29 cellular contexts compared by ENCODE assay signal in genomic region chr6:112227411-112227810, GRCh38. TPM values are rescaled to one million over a fixed set of nuclear protein-coding genes. Genes with fewer than 3 reads are reported as not detected.
DNase-seq lines count a peak whose midpoint lies in the region; ATAC-seq and TF ChIP-seq lines count a peak whose summit lies in the region.
"Had no signal": no experiment of that assay in that cellular context is flagged by ENCODE, and none has a peak within 500 bp of the region (broad histone marks: within the 10 kb centered on the region; RNA-seq: fewer than 3 reads in every experiment).

No MANE protein-coding gene starts in this region.

- POLR2A ChIA-PET in SK-N-SH (lab: Yijun Ruan, JAX) = no interaction called here

- no peak for TF ChIP-seq CTCF in SK-N-SH (IDR thresholded peaks at IDR 0.05)
- no peak for TF ChIP-seq CTCF in epithelial cell of esophagus (IDR thresholded peaks at IDR 0.05; ENCODE audit: insufficient read depth, low read depth, low read length, missing control alignments)
- no peak for TF ChIP-seq CTCF in osteoblast (IDR thresholded peaks at IDR 0.05; ENCODE audit: extremely low read depth, low read depth, low read length)
- no peak for TF ChIP-seq CTCF in upper lobe of right lung (IDR thresholded peaks at IDR 0.05)

- H2AFZ ChIP-seq in SK-N-SH (ENCODE audit: low read depth) = peak overlapping the region; percentile 52; the same call in 1 of the 2 replicates
- H2AFZ ChIP-seq in osteoblast (ENCODE audit: low read length) = no peak overlapping the region

- peak overlapping the region in 1 of 2 experiments; percentile 21; a peak in 1 of 4 replicates for H3K27ac ChIP-seq in SK-N-SH (ENCODE audit: low read depth in 2 of 2, low read length in 1 of 2)
- peak overlapping the region; percentile 27 for H3K27ac ChIP-seq in osteoblast (ENCODE audit: low read depth, low read length)
- peak overlapping the region; percentile 17 for H3K27ac ChIP-seq in upper lobe of right lung
- H3K27ac ChIP-seq: ovary, SK-N-MC had no signal

- ATAC-seq in SK-N-SH treated with all-trans-retinoic acid at 6 μM for 48 hours (no peak), upper lobe of right lung (no peak), HG02610 (IDR thresholded peaks at IDR 0.05; ENCODE audit: unreplicated experiment) (no peak)
- ATAC-seq: activated T-cell treated with anti-CD3 and anti-CD28 coated beads, Interleukin-2, amount 50 U/mL, for 4 hours; naive thymus-derived CD4-positive, alpha-beta T cell; stimulated activated memory B cell treated with anti-CD40 and anti-IgM and Interleukin-4, amounts not matched to agents 10 μg/mL and 1 μg/mL and 100 μg/mL, for 72 hours had no signal

- peaks cover 24 to 30% of the 10 kb centered on the region in 2 experiments for H3K4me1 ChIP-seq in SK-N-SH (ENCODE audit: control insufficient read depth in 1 of 2, insufficient read depth in 2 of 2, low read depth in 1 of 2, low read length in 1 of 2)
- peaks cover 70% of the 10 kb centered on the region for H3K4me1 ChIP-seq in osteoblast (ENCODE audit: insufficient read depth, low read length)
- H3K4me1 ChIP-seq in upper lobe of right lung = peaks cover 37% of the 10 kb centered on the region
- H3K4me1 ChIP-seq: BE2C had no signal

- 50% methylated on average over 2 of the region's 2 CpGs for WGBS in SK-N-SH (ENCODE audit: low lambda C conversion rate)

- intact Hi-C loops in upper lobe of right lung (cut with DNase I) = no loop called here

- H4K20me1 ChIP-seq in SK-N-SH (ENCODE audit: insufficient read depth) (no peaks in the 10 kb centered on the region), osteoblast (ENCODE audit: insufficient read depth, low read length) (no peaks in the 10 kb centered on the region)

- no peak for TF ChIP-seq EP300 in SK-N-SH (IDR thresholded peaks at IDR 0.05; ENCODE audit: borderline replicate concordance in 1 of 2, low read depth in 1 of 2, low read length in 1 of 2)

- H3K4me2 ChIP-seq in SK-N-SH = no peak overlapping the region
- no peak overlapping the region for H3K4me2 ChIP-seq in osteoblast (ENCODE audit: insufficient read depth, low read length)

- H3F3A ChIP-seq in SK-N-SH (replicated peaks; ENCODE audit: insufficient read depth) = peaks cover 23% of the 10 kb centered on the region

- no peak for DNase-seq in SK-N-SH
- peak; percentile 57 for DNase-seq in epithelial cell of esophagus (ENCODE audit: low read depth)
- no peak for DNase-seq in osteoblast (ENCODE audit: insufficient read length, low spot score, missing footprints)
- no peak for DNase-seq in upper lobe of right lung
- no peak for DNase-seq in NCI-H69 (lab: John Stamatoyannopoulos, UW)
- no peak for DNase-seq in H7
- DNase-seq: 8988T; activated CD4-positive, CD25-positive, alpha-beta regulatory T cell; activated CD8-positive, alpha-beta memory T cell treated with anti-CD3 and anti-CD28 coated beads for 24 hours; activated naive CD4-positive, alpha-beta T cell treated with anti-CD3 and anti-CD28 coated beads for 36 hours; activated T-cell treated with anti-CD3 and anti-CD28 coated beads, Interleukin-2, amount 50 U/mL, for 4 hours; BE2C; cerebellar nuclear complex; effector memory CD4-positive, alpha-beta T cell; H9; hypothalamus; naive thymus-derived CD4-positive, alpha-beta T cell; NCI-H1092 treated with DMSO at 0.1 percent for 48 hours; NCI-H2029; NCI-H345; ovary; Peyer's patch; stimulated activated CD4-positive, alpha-beta T cell treated with anti-CD3 and anti-CD28 coated beads, Interleukin-1b, Interleukin-23, amount 100 ng/mL, for 48 hours; T-helper 9 cell; trophoblast cell had no signal

- H3K27me3 ChIP-seq in SK-N-SH (ENCODE audit: insufficient read depth) (no peaks in the 10 kb centered on the region), osteoblast (ENCODE audit: insufficient read depth, low read length) (no peaks in the 10 kb centered on the region), upper lobe of right lung (no peaks in the 10 kb centered on the region), H7 (ENCODE audit: control insufficient read depth, insufficient read depth, low read length) (no peaks in the 10 kb centered on the region)
- H3K27me3 ChIP-seq: BE2C, ovary, Peyer's patch had no signal

- H3K79me2 ChIP-seq in SK-N-SH (ENCODE audit: insufficient read depth) = no peaks in the 10 kb centered on the region
- H3K79me2 ChIP-seq in osteoblast (ENCODE audit: insufficient read depth, low read length) = peaks cover 61% of the 10 kb centered on the region

- H3K9ac ChIP-seq in SK-N-SH = no peak overlapping the region

- no peak overlapping the region for H3K4me3 ChIP-seq in SK-N-SH (ENCODE audit: low read depth in 2 of 2, low read length in 1 of 2)
- no peak overlapping the region for H3K4me3 ChIP-seq in epithelial cell of esophagus (ENCODE audit: low read length)
- no peak overlapping the region for H3K4me3 ChIP-seq in osteoblast (ENCODE audit: insufficient read depth, low read length)
- H3K4me3 ChIP-seq in upper lobe of right lung = no peak overlapping the region
- H3K4me3 ChIP-seq in H7 (ENCODE audit: insufficient read depth, low read depth, low read length) = no peak overlapping the region
- H3K4me3 ChIP-seq: ovary, Peyer's patch, SK-N-MC had no signal

- H3K9me3 ChIP-seq in SK-N-SH (no peaks in the 10 kb centered on the region), osteoblast (ENCODE audit: low read depth, low read length) (no peaks in the 10 kb centered on the region), upper lobe of right lung (no peaks in the 10 kb centered on the region)
- H3K9me3 ChIP-seq: BE2C, ovary, Peyer's patch had no signal

- H3K9me2 ChIP-seq in SK-N-SH = no peaks in the 10 kb centered on the region

- CTCF ChIA-PET in SK-N-SH (lab: Yijun Ruan, JAX) = interaction anchor here (1.2 kb wide), 1 partner anchor 14 kb away, joined by 3 read pairs; no protein-coding TSS in a partner anchor

- no peaks in the 10 kb centered on the region for H3K36me3 ChIP-seq in SK-N-SH (replicated peaks in 1 of 2; ENCODE audit: control insufficient read depth in 1 of 2, insufficient read depth in 2 of 2, low read length in 1 of 2)
- peaks cover 29% of the 10 kb centered on the region for H3K36me3 ChIP-seq in osteoblast (ENCODE audit: insufficient read depth, low read length)
- H3K36me3 ChIP-seq in upper lobe of right lung = no peaks in the 10 kb centered on the region
- no peaks in the 10 kb centered on the region for H3K36me3 ChIP-seq in H7 (replicated peaks; ENCODE audit: control insufficient read depth, insufficient read depth, low read length)
- H3K36me3 ChIP-seq: BE2C, ovary, Peyer's patch had no signal

- TF ChIP-seq RAD21 in SK-N-SH (IDR thresholded peaks at IDR 0.05; ENCODE audit: low read length) = no peak

TF ChIP-seq in SK-N-SH, 30 proteins besides CTCF, POLR2A, EP300 and RAD21 (continues in another document):
- no peak for TF ChIP-seq MXI1 (IDR thresholded peaks at IDR 0.05; ENCODE audit: low read depth, low read length)
- TF ChIP-seq FOSL2 (IDR thresholded peaks at IDR 0.05; ENCODE audit: borderline replicate concordance, low read depth) = no peak
- TF ChIP-seq USF1 (IDR thresholded peaks at IDR 0.05; ENCODE audit: borderline replicate concordance, low read depth) = no peak
- TF ChIP-seq JUND (IDR thresholded peaks at IDR 0.05) = no peak
- TF ChIP-seq MAX (IDR thresholded peaks at IDR 0.05; ENCODE audit: low read depth) = no peak

TF ChIP-seq in SK-N-SH treated with all-trans-retinoic acid at 6 μM for 48 hours, 23 proteins besides CTCF, POLR2A, EP300 and RAD21:
- no peak for TF ChIP-seq CREB5 (CRISPR knock-in tag; IDR thresholded peaks at IDR 0.05; ENCODE audit: low read depth)
- TF ChIP-seq ZNF70 (CRISPR knock-in tag; IDR thresholded peaks at IDR 0.05) = no peak
- TF ChIP-seq PPARA (CRISPR knock-in tag; IDR thresholded peaks at IDR 0.05; ENCODE audit: borderline replicate concordance) = no peak
- no peak for TF ChIP-seq RARB (CRISPR knock-in tag; IDR thresholded peaks at IDR 0.05)
- no peak for TF ChIP-seq CSRNP3 (CRISPR knock-in tag; IDR thresholded peaks at IDR 0.05)
- TF ChIP-seq ZNF8 (CRISPR knock-in tag; IDR thresholded peaks at IDR 0.05) = no peak
- TF ChIP-seq TOX (CRISPR knock-in tag; IDR thresholded peaks at IDR 0.05; ENCODE audit: borderline replicate concordance) = no peak

RNA-seq across cellular contexts. Expression of gene LAMA4, which starts 27.0 kb away (rescaled TPM):
- 9.4 and 10.5 TPM in 2 replicates for polyA plus RNA-seq in SK-N-SH (2012; rRNA removed)
- 6.9 and 7.5 TPM in 2 replicates for polyA plus RNA-seq in SK-N-SH (2012; cell fraction: cytosol; rRNA removed)
- polyA plus RNA-seq in SK-N-SH (2012; cell fraction: nucleus; rRNA removed) = 14.6 and 14.9 TPM in 2 replicates
- total RNA-seq in osteoblast = 260 and 456 TPM in 2 replicates
- total RNA-seq in upper lobe of right lung = 134 TPM
- total RNA-seq in H7 (2014; rRNA removed; shearing (Covaris generic)) = 1.1 and 2.1 TPM in 2 replicates
- total RNA-seq: activated naive CD4-positive, alpha-beta T cell treated with anti-CD3 and anti-CD28 coated beads for 36 hours; naive thymus-derived CD4-positive, alpha-beta T cell had no signal
- polyA plus RNA-seq: naive thymus-derived CD4-positive, alpha-beta T cell had no signal

Comparison
In these comparisons a context has a peak if more than half of its experiments do, and no peak if none do; other contexts are left out.
1. RNA of gene LAMA4, which starts 27.0 kb away (total RNA-seq): 260 to 456 TPM in osteoblast and 134 TPM in upper lobe of right lung (single experiment); 1.1 to 2.1 TPM in H7; every median in the first group is over 10 times any median in the second.